Comparison of ENCODE assay signal across 19 cellular contexts in genomic region chr2:2096803-2097464, GRCh38.
DNase-seq lines count a peak whose midpoint lies in the region; ATAC-seq and TF ChIP-seq lines count a peak whose summit lies in the region.
"Had no signal": no experiment of that assay in that cellular context is flagged by ENCODE, and none has a peak within 500 bp of the region (broad histone marks: within the 10 kb centered on the region; RNA-seq: fewer than 3 reads in every experiment).

No MANE protein-coding gene starts in this region.

- H3K4me2 ChIP-seq in neural cell (ENCODE audit: low read length) (no peak overlapping the region), neural progenitor cell (no peak overlapping the region)
- H3K4me2 ChIP-seq: A549; BLaER1 treated with 17β-estradiol and CSF1 and Interleukin-3, amounts not matched to agents 10 nM and 100 nM had no signal

- TF ChIP-seq RAD21 in neural cell (conservative IDR thresholded peaks at IDR 0.05): no peak

- H3K9ac ChIP-seq in neural cell (ENCODE audit: low read length): no peak overlapping the region
- H3K9ac ChIP-seq in neural progenitor cell: no peak overlapping the region
- H3K9ac ChIP-seq: BLaER1 treated with 17β-estradiol and CSF1 and Interleukin-3, amounts not matched to agents 10 nM and 100 nM had no signal

- TF ChIP-seq EP300 in neural cell (conservative IDR thresholded peaks at IDR 0.05; ENCODE audit: poor library complexity, severe bottlenecking): no peak

- H3K36me3 ChIP-seq in neural cell (ENCODE audit: insufficient read depth, low read length): no peaks in the 10 kb centered on the region
- H3K36me3 ChIP-seq in neural progenitor cell: no peaks in the 10 kb centered on the region
- H3K36me3 ChIP-seq: BLaER1 treated with 17β-estradiol and CSF1 and Interleukin-3, amounts not matched to agents 10 nM and 100 nM had no signal

- H3K79me2 ChIP-seq in neural cell (replicated peaks; ENCODE audit: insufficient read depth, low read length): no peaks in the 10 kb centered on the region
- H3K79me2 ChIP-seq in neural progenitor cell (ENCODE audit: low read depth): no peaks in the 10 kb centered on the region

- no peak overlapping the region for H3K4me3 Mint-ChIP-seq in neural progenitor cell
- H3K4me3 Mint-ChIP-seq: B cell; CD4-positive, alpha-beta T cell; CD8-positive, alpha-beta T cell had no signal

- H3K4me3 ChIP-seq in neural cell (ENCODE audit: low read length): no peak overlapping the region
- no peak overlapping the region for H3K4me3 ChIP-seq in neural progenitor cell
- H3K4me3 ChIP-seq: A549; BLaER1 treated with 17β-estradiol and CSF1 and Interleukin-3, amounts not matched to agents 10 nM and 100 nM had no signal

- in situ Hi-C loops in GM13976 (cut with MboI; ENCODE audit: low sequenced_read_pairs, unreplicated experiment): no loop called here

- intact Hi-C loops in posterior vena cava (cut with DNase I): no loop called here

- no peaks in the 10 kb centered on the region for H4K20me1 ChIP-seq in neural cell (ENCODE audit: insufficient read depth)
- H4K20me1 ChIP-seq in neural progenitor cell (ENCODE audit: low read depth): no peaks in the 10 kb centered on the region
- H4K20me1 ChIP-seq: BLaER1 treated with 17β-estradiol and CSF1 and Interleukin-3, amounts not matched to agents 10 nM and 100 nM had no signal

- no peaks in the 10 kb centered on the region for H3K9me3 ChIP-seq in neural cell (ENCODE audit: low read length)
- no peaks in the 10 kb centered on the region for H3K9me3 ChIP-seq in neural progenitor cell (ENCODE audit: low read depth)
- H3K9me3 ChIP-seq: A549 had no signal

- DNase-seq in GM13976 (ENCODE audit: low spot score) (peak; percentile 9), neural progenitor cell (ENCODE audit: low spot score) (no peak), posterior vena cava (ENCODE audit: low spot score) (peak; percentile 35), substantia nigra (lab: John Stamatoyannopoulos, UW) (no peak)
- DNase-seq in activated CD8-positive, alpha-beta memory T cell treated with anti-CD3 and anti-CD28 coated beads for 24 hours: no peak
- DNase-seq: AML-193; Caco-2; Calu3; CD4-positive, alpha-beta T cell; CD8-positive, alpha-beta T cell; DMS79 treated with DMSO at 0.1 percent for 48 hours; GF-D8 had no signal

- TF ChIP-seq CTCF in GM13976 (IDR thresholded peaks at IDR 0.05; ENCODE audit: borderline replicate concordance, control extremely low read depth, extremely low read depth, insufficient read depth, missing control alignments): no peak
- TF ChIP-seq CTCF in neural cell (IDR thresholded peaks at IDR 0.05; ENCODE audit: poor library complexity, severe bottlenecking): no peak
- TF ChIP-seq CTCF in neural progenitor cell (IDR thresholded peaks at IDR 0.05): no peak

- H3F3A ChIP-seq in neural cell (ENCODE audit: insufficient read depth, low read length, poor library complexity, severe bottlenecking): no peaks in the 10 kb centered on the region
- H3F3A ChIP-seq in neural progenitor cell (ENCODE audit: low read depth): no peaks in the 10 kb centered on the region

- H3K36me3 Mint-ChIP-seq in neural progenitor cell: no peaks in the 10 kb centered on the region
- H3K36me3 Mint-ChIP-seq: CD8-positive, alpha-beta T cell had no signal

- H3K4me1 Mint-ChIP-seq in neural progenitor cell: peaks cover 9% of the 10 kb centered on the region
- H3K4me1 Mint-ChIP-seq: B cell had no signal

- H3K27me3 Mint-ChIP-seq in neural progenitor cell (ENCODE audit: insufficient read depth, low read depth): peaks cover 3% of the 10 kb centered on the region
- H3K27me3 Mint-ChIP-seq: CD4-positive, alpha-beta T cell had no signal

- H3K27me3 ChIP-seq in neural cell (ENCODE audit: insufficient read depth, low read depth, low read length) (no peaks in the 10 kb centered on the region), neural progenitor cell (no peaks in the 10 kb centered on the region)
- H3K27me3 ChIP-seq: BLaER1 treated with 17β-estradiol and CSF1 and Interleukin-3, amounts not matched to agents 10 nM and 100 nM had no signal

- no peak overlapping the region for H3K27ac ChIP-seq in neural cell (ENCODE audit: low read length)
- H3K27ac ChIP-seq in neural progenitor cell: no peak overlapping the region
- H3K27ac ChIP-seq in substantia nigra (ENCODE audit: low read depth, low read length, poor library complexity, severe bottlenecking): no peak overlapping the region
- H3K27ac ChIP-seq: 22Rv1; A549; BLaER1 treated with 17β-estradiol and CSF1 and Interleukin-3, amounts not matched to agents 10 nM and 100 nM; C4-2B had no signal

- H3K4me1 ChIP-seq in neural progenitor cell: no peaks in the 10 kb centered on the region
- H3K4me1 ChIP-seq: A549, Caco-2 had no signal

- ATAC-seq in GM18498 (IDR thresholded peaks at IDR 0.05; ENCODE audit: unreplicated experiment): no peak
- ATAC-seq: A549; CD8-positive, alpha-beta T cell had no signal

- H3K9me3 Mint-ChIP-seq in neural progenitor cell: peaks cover 3% of the 10 kb centered on the region

- peak overlapping the region; percentile 50 for H3K27ac Mint-ChIP-seq in neural progenitor cell
- H3K27ac Mint-ChIP-seq: B cell; CD4-positive, alpha-beta T cell; CD8-positive, alpha-beta T cell had no signal

- H2AFZ ChIP-seq in neural cell (ENCODE audit: low read depth, low read length): no peak overlapping the region
- no peak overlapping the region for H2AFZ ChIP-seq in neural progenitor cell (replicated peaks)

- no peaks in the 10 kb centered on the region for H3K9me2 ChIP-seq in neural cell (ENCODE audit: insufficient read depth, low read length)

TF ChIP-seq in neural cell, 6 proteins besides CTCF, POLR2A, EP300 and RAD21:
- TF ChIP-seq TAF1 (IDR thresholded peaks at IDR 0.05; ENCODE audit: low read depth) (no peak), POLR2AphosphoS5 (IDR thresholded peaks at IDR 0.05) (peak; percentile 13)

Comparison
In these comparisons a context has a peak if more than half of its experiments do, and no peak if none do; other contexts are left out.
1. DNase-seq: peak in GM13976 (single experiment) and posterior vena cava (single experiment); none in neural progenitor cell (single experiment), activated CD8-positive, alpha-beta memory T cell treated with anti-CD3 and anti-CD28 coated beads for 24 hours (single experiment) and substantia nigra (0 of 49).